15 cellular contexts compared by ENCODE assay signal in genomic region chr11:75272821-75273301, GRCh38. TPM values are rescaled to one million over a fixed set of nuclear protein-coding genes. Genes with fewer than 3 reads are reported as not detected.
A peak's percentile ranks its signal among the peaks of the same experiment; 100 is the strongest.
DNase-seq lines count a peak whose midpoint lies in the region; ATAC-seq and TF ChIP-seq lines count a peak whose summit lies in the region.
"Had no signal": no experiment of that assay in that cellular context is flagged by ENCODE, and none has a peak within 500 bp of the region (broad histone marks: within the 10 kb centered on the region; RNA-seq: fewer than 3 reads in every experiment).

No MANE protein-coding gene starts in this region.

- intact Hi-C loops in activated CD4-positive, alpha-beta memory T cell treated with anti-CD3 and anti-CD28 coated beads for 36 hours (cut with micrococcal nuclease), result no loop called here
- intact Hi-C loops in CD4-positive, alpha-beta T cell (cut with DNase I, micrococcal nuclease), result loop anchor here in 1 of 2 experiments (10.0 kb wide), 2 partner anchors 248 to 262 kb away; no protein-coding TSS in a partner anchor
- intact Hi-C loops in colonic mucosa (cut with DNase I), result loop anchor here (10.0 kb wide), 1 partner anchor 252 kb away; the partner anchor contains the start of gene GDPD5

- no peak for TF ChIP-seq CTCF in CD4-positive, alpha-beta T cell (IDR thresholded peaks at IDR 0.05)
- TF ChIP-seq CTCF in colonic mucosa (IDR thresholded peaks at IDR 0.05), result no peak

- H3K27me3 Mint-ChIP-seq in activated CD4-positive, alpha-beta memory T cell treated with anti-CD3 and anti-CD28 coated beads, Interleukin-2, amount 10 ng/mL, durations not matched to agents 7 days and 5 days, result no peaks in the 10 kb centered on the region
- no peaks in the 10 kb centered on the region for H3K27me3 Mint-ChIP-seq in activated CD4-positive, alpha-beta memory T cell treated with anti-CD3 and anti-CD28 coated beads for 36 hours
- no peaks in the 10 kb centered on the region for H3K27me3 Mint-ChIP-seq in CD4-positive, alpha-beta T cell
- H3K27me3 Mint-ChIP-seq in activated T-helper 17 cell treated with anti-CD3 and anti-CD28 coated beads, Interleukin-2, amount 50 U/mL, for 72 hours, result no peaks in the 10 kb centered on the region

- H3K27me3 ChIP-seq in CD4-positive, alpha-beta T cell (ENCODE audit: control insufficient read depth, insufficient read depth, low read length), result no peaks in the 10 kb centered on the region
- no peaks in the 10 kb centered on the region for H3K27me3 ChIP-seq in colonic mucosa

- CTCF ChIA-PET in activated CD4-positive, alpha-beta memory T cell treated with anti-CD3 and anti-CD28 coated beads, Interleukin-2, amount 10 ng/mL, durations not matched to agents 7 days and 5 days (lab: Charles Lee), result interaction anchor here (0.7 to 9.0 kb wide), 8 partner anchors 20 to 131 kb away, joined by 3 to 97 read pairs (median 4); partner anchors contain the start of gene TPBGL
- CTCF ChIA-PET in activated CD4-positive, alpha-beta memory T cell treated with anti-CD3 and anti-CD28 coated beads for 36 hours (lab: Charles Lee), result interaction anchor here (0.6 to 15.2 kb wide), 7 partner anchors 7 to 343 kb away, joined by 3 to 435 read pairs (median 9); no protein-coding TSS in a partner anchor
- CTCF ChIA-PET in CD4-positive, alpha-beta T cell (lab: Charles Lee), result interaction anchor here (1.0 to 7.1 kb wide), 2 partner anchors 24 to 31 kb away, joined by 4 to 40 read pairs; no protein-coding TSS in a partner anchor

- H3K9me3 Mint-ChIP-seq in activated CD4-positive, alpha-beta memory T cell treated with anti-CD3 and anti-CD28 coated beads, Interleukin-2, amount 10 ng/mL, durations not matched to agents 7 days and 5 days, result no peaks in the 10 kb centered on the region
- H3K9me3 Mint-ChIP-seq in activated CD4-positive, alpha-beta memory T cell treated with anti-CD3 and anti-CD28 coated beads for 36 hours, result no peaks in the 10 kb centered on the region
- H3K9me3 Mint-ChIP-seq in CD4-positive, alpha-beta T cell, result no peaks in the 10 kb centered on the region
- H3K9me3 Mint-ChIP-seq in activated T-helper 17 cell treated with anti-CD3 and anti-CD28 coated beads, Interleukin-2, amount 50 U/mL, for 72 hours, result no peaks in the 10 kb centered on the region

- peak overlapping the region; percentile 49 for H3K27ac Mint-ChIP-seq in activated CD4-positive, alpha-beta memory T cell treated with anti-CD3 and anti-CD28 coated beads, Interleukin-2, amount 10 ng/mL, durations not matched to agents 7 days and 5 days
- no peak overlapping the region for H3K27ac Mint-ChIP-seq in activated CD4-positive, alpha-beta memory T cell treated with anti-CD3 and anti-CD28 coated beads for 36 hours
- H3K27ac Mint-ChIP-seq in CD4-positive, alpha-beta T cell, result peak overlapping the region; percentile 94
- H3K27ac Mint-ChIP-seq in activated T-helper 17 cell treated with anti-CD3 and anti-CD28 coated beads, Interleukin-2, amount 50 U/mL, for 72 hours, result peak overlapping the region; percentile 17

- ATAC-seq in CD4-positive, alpha-beta T cell (ENCODE audit: poor library complexity), result no peak
- ATAC-seq in activated T-helper 17 cell treated with anti-CD3 and anti-CD28 coated beads, Interleukin-2, amount 50 U/mL, for 72 hours (replicated peaks), result no peak

- peak overlapping the region; percentile 62 for H3K27ac ChIP-seq in CD4-positive, alpha-beta T cell (ENCODE audit: low read depth, low read length)
- no peak overlapping the region for H3K27ac ChIP-seq in colonic mucosa

- H3K9me3 ChIP-seq in CD4-positive, alpha-beta T cell (ENCODE audit: control insufficient read depth, low read length), result no peaks in the 10 kb centered on the region
- H3K9me3 ChIP-seq in colonic mucosa, result no peaks in the 10 kb centered on the region

- H3K9ac ChIP-seq in colonic mucosa (ENCODE audit: low read depth in 2 of 2, low read length in 2 of 2), result no peak overlapping the region

- POLR2A ChIA-PET in activated CD4-positive, alpha-beta memory T cell treated with anti-CD3 and anti-CD28 coated beads, Interleukin-2, amount 10 ng/mL, durations not matched to agents 7 days and 5 days (lab: Charles Lee), result interaction anchor here (0.9 kb wide), 1 partner anchor 24 kb away, joined by 3 read pairs; no protein-coding TSS in a partner anchor
- POLR2A ChIA-PET in activated CD4-positive, alpha-beta memory T cell treated with anti-CD3 and anti-CD28 coated beads for 36 hours (lab: Charles Lee), result no interaction called here
- POLR2A ChIA-PET in CD4-positive, alpha-beta T cell (lab: Charles Lee), result interaction anchor here (2.5 kb wide), 1 partner anchor 11 kb away, joined by 17 read pairs; no protein-coding TSS in a partner anchor

- DNase-seq in activated CD4-positive, alpha-beta memory T cell treated with anti-CD3 and anti-CD28 coated beads, Interleukin-2, amount 10 ng/mL, durations not matched to agents 7 days and 5 days, result no peak
- DNase-seq in activated CD4-positive, alpha-beta memory T cell treated with anti-CD3 and anti-CD28 coated beads for 36 hours, result no peak
- DNase-seq in CD4-positive, alpha-beta T cell, result peak in 1 of 10 experiments; percentile 29
- DNase-seq in mesenteric fat pad (ENCODE audit: low spot score) (peak; percentile 73), NCI-H345 (lab: John Stamatoyannopoulos, UW) (no peak), amniotic stem cell (lab: John Stamatoyannopoulos, UW) (no peak), colonic mucosa (no peak)
- DNase-seq: MV-4-11, NCI-H2081 treated with DMSO at 0.1 percent for 48 hours, NCI-H748 treated with DMSO at 0.1 percent for 48 hours had no signal

- H3K4me3 Mint-ChIP-seq in activated CD4-positive, alpha-beta memory T cell treated with anti-CD3 and anti-CD28 coated beads, Interleukin-2, amount 10 ng/mL, durations not matched to agents 7 days and 5 days, result no peak overlapping the region
- no peak overlapping the region for H3K4me3 Mint-ChIP-seq in activated CD4-positive, alpha-beta memory T cell treated with anti-CD3 and anti-CD28 coated beads for 36 hours
- no peak overlapping the region for H3K4me3 Mint-ChIP-seq in CD4-positive, alpha-beta T cell
- H3K4me3 Mint-ChIP-seq in activated T-helper 17 cell treated with anti-CD3 and anti-CD28 coated beads, Interleukin-2, amount 50 U/mL, for 72 hours, result no peak overlapping the region

- peaks cover 6% of the 10 kb centered on the region for H3K36me3 Mint-ChIP-seq in activated CD4-positive, alpha-beta memory T cell treated with anti-CD3 and anti-CD28 coated beads, Interleukin-2, amount 10 ng/mL, durations not matched to agents 7 days and 5 days (ENCODE audit: low read depth)
- peaks cover 2% of the 10 kb centered on the region for H3K36me3 Mint-ChIP-seq in activated CD4-positive, alpha-beta memory T cell treated with anti-CD3 and anti-CD28 coated beads for 36 hours
- H3K36me3 Mint-ChIP-seq in CD4-positive, alpha-beta T cell (ENCODE audit: low read depth), result peaks cover 47% of the 10 kb centered on the region
- no peaks in the 10 kb centered on the region for H3K36me3 Mint-ChIP-seq in activated T-helper 17 cell treated with anti-CD3 and anti-CD28 coated beads, Interleukin-2, amount 50 U/mL, for 72 hours (ENCODE audit: low read depth)

- peaks cover 40% of the 10 kb centered on the region for H3K4me1 Mint-ChIP-seq in activated CD4-positive, alpha-beta memory T cell treated with anti-CD3 and anti-CD28 coated beads, Interleukin-2, amount 10 ng/mL, durations not matched to agents 7 days and 5 days
- H3K4me1 Mint-ChIP-seq in activated CD4-positive, alpha-beta memory T cell treated with anti-CD3 and anti-CD28 coated beads for 36 hours (ENCODE audit: low read depth), result peaks cover 44% of the 10 kb centered on the region
- H3K4me1 Mint-ChIP-seq in CD4-positive, alpha-beta T cell (ENCODE audit: low read depth), result peaks cover 62% of the 10 kb centered on the region
- H3K4me1 Mint-ChIP-seq in activated T-helper 17 cell treated with anti-CD3 and anti-CD28 coated beads, Interleukin-2, amount 50 U/mL, for 72 hours, result peaks cover 22% of the 10 kb centered on the region

- no peaks in the 10 kb centered on the region for H3K4me1 ChIP-seq in colonic mucosa

- no peak overlapping the region for H3K4me3 ChIP-seq in colonic mucosa
- H3K4me3 ChIP-seq: lung had no signal

- peaks cover 17% of the 10 kb centered on the region for H3K36me3 ChIP-seq in colonic mucosa

RNA-seq across cellular contexts. Expression of gene TPBGL, which starts 32.3 kb away (rescaled TPM):
- under 1 TPM; 0.28 to 0.38 TPM for total RNA-seq in activated CD4-positive, alpha-beta memory T cell treated with anti-CD3 and anti-CD28 coated beads, Interleukin-2, amount 10 ng/mL, durations not matched to agents 7 days and 5 days
- total RNA-seq in activated CD4-positive, alpha-beta memory T cell treated with anti-CD3 and anti-CD28 coated beads for 36 hours, result under 1 TPM in 1 of 2 experiments, not detected in 1; 0.07 TPM
- under 1 TPM; 0.78 to 0.80 TPM for total RNA-seq in CD4-positive, alpha-beta T cell
- under 1 TPM; 0.26 to 0.40 TPM for total RNA-seq in activated T-helper 17 cell treated with anti-CD3 and anti-CD28 coated beads, Interleukin-2, amount 50 U/mL, for 72 hours
- total RNA-seq in mesenteric fat pad (1.6 TPM), colonic mucosa (under 1 TPM; 0.11 to 0.15 TPM)
- total RNA-seq: frontal cortex, G401, urinary bladder had no signal
